ENCODE assay signal across 16 cellular contexts in genomic region chr10:4195214-4195613, GRCh38.
DNase-seq lines count a peak whose midpoint lies in the region; ATAC-seq, FAIRE-seq and TF ChIP-seq lines count a peak whose summit lies in the region.
"Had no signal": no experiment of that assay in that cellular context is flagged by ENCODE, and none has a peak within 500 bp of the region (broad histone marks: within the 10 kb centered on the region; RNA-seq: fewer than 3 reads in every experiment).

No MANE protein-coding gene starts in this region.

- no peak overlapping the region for H3K4me2 ChIP-seq in astrocyte (ENCODE audit: low read length)

- no peaks in the 10 kb centered on the region for H3K27me3 ChIP-seq in AG04450 (ENCODE audit: control insufficient read depth, insufficient read depth, low read length)
- no peaks in the 10 kb centered on the region for H3K27me3 ChIP-seq in astrocyte (ENCODE audit: insufficient read depth, low read length)
- H3K27me3 ChIP-seq in kidney epithelial cell (ENCODE audit: control insufficient read depth, insufficient read depth, low read length) = no peaks in the 10 kb centered on the region
- H3K27me3 ChIP-seq: gastroesophageal sphincter, tibial artery had no signal

- POLR2A ChIA-PET in AG04450 (lab: Yijun Ruan, JAX) = interaction anchor here (0.6 kb wide), 1 partner anchor 63 kb away, joined by 7 read pairs; no protein-coding TSS in a partner anchor

- H3K9ac ChIP-seq in astrocyte (ENCODE audit: low read length) = no peak overlapping the region

- H3K36me3 ChIP-seq in astrocyte (ENCODE audit: insufficient read depth, low read length) = no peaks in the 10 kb centered on the region
- no peaks in the 10 kb centered on the region for H3K36me3 ChIP-seq in kidney epithelial cell (ENCODE audit: control insufficient read depth, insufficient read depth, low read length)
- H3K36me3 ChIP-seq: gastroesophageal sphincter, tibial artery had no signal

- no peak for FAIRE-seq in astrocyte (lab: Jason Lieb, UNC)

- ATAC-seq in HG03175 (IDR thresholded peaks at IDR 0.05; ENCODE audit: unreplicated experiment) = no peak
- no peak for ATAC-seq in GM21717 (IDR thresholded peaks at IDR 0.05; ENCODE audit: unreplicated experiment)
- ATAC-seq: gastroesophageal sphincter had no signal

- H3K4me3 ChIP-seq in AG04450 (ENCODE audit: low read depth, low read length) (no peak overlapping the region), astrocyte (ENCODE audit: insufficient read depth, low read depth, low read length) (no peak overlapping the region), kidney epithelial cell (ENCODE audit: low read depth, low read length) (no peak overlapping the region)
- H3K4me3 ChIP-seq: gastroesophageal sphincter, tibial artery had no signal

- no peak overlapping the region for H3K27ac ChIP-seq in AG04450 (ENCODE audit: low read depth, low read length)
- H3K27ac ChIP-seq in astrocyte (ENCODE audit: low read depth, low read length) = no peak overlapping the region

- H3K4me1 ChIP-seq in astrocyte (ENCODE audit: insufficient read depth, low read length) = no peaks in the 10 kb centered on the region

- no peaks in the 10 kb centered on the region for H3K27me3 Mint-ChIP-seq in astrocyte (ENCODE audit: low read depth, unreplicated experiment)

- H3K4me1 Mint-ChIP-seq in astrocyte (ENCODE audit: low read depth, unreplicated experiment) = peaks cover 7% of the 10 kb centered on the region
- H3K4me1 Mint-ChIP-seq: activated naive CD8-positive, alpha-beta T cell treated with anti-CD3 and anti-CD28 coated beads, Interleukin-2, amount 10 ng/mL, durations not matched to agents 7 days and 5 days had no signal

- no peaks in the 10 kb centered on the region for H3K79me2 ChIP-seq in astrocyte (ENCODE audit: insufficient read depth, low read length)

- H3K27ac Mint-ChIP-seq in astrocyte (ENCODE audit: unreplicated experiment) = no peak overlapping the region
- H3K27ac Mint-ChIP-seq: activated naive CD8-positive, alpha-beta T cell treated with anti-CD3 and anti-CD28 coated beads, Interleukin-2, amount 10 ng/mL, durations not matched to agents 7 days and 5 days had no signal

- CTCF ChIA-PET in AG04450 (lab: Charles Lee) = no interaction called here

- H3K9me3 Mint-ChIP-seq in astrocyte (ENCODE audit: unreplicated experiment) = no peaks in the 10 kb centered on the region

- H3K4me3 Mint-ChIP-seq in astrocyte (ENCODE audit: unreplicated experiment) = no peak overlapping the region
- H3K4me3 Mint-ChIP-seq: activated naive CD8-positive, alpha-beta T cell treated with anti-CD3 and anti-CD28 coated beads, Interleukin-2, amount 10 ng/mL, durations not matched to agents 7 days and 5 days had no signal

- no peaks in the 10 kb centered on the region for H4K20me1 ChIP-seq in astrocyte (ENCODE audit: insufficient read depth, low read length)

- DNase-seq in AG04450 (ENCODE audit: low read depth, low spot score) = peak; percentile 20
- DNase-seq in HK-2 (ENCODE audit: unreplicated experiment) = peak; percentile 11
- DNase-seq in astrocyte (ENCODE audit: low read depth) = peak; percentile 49
- DNase-seq in kidney epithelial cell (ENCODE audit: low read depth) = peak; percentile 26
- no peak for DNase-seq in mesenteric fat pad (ENCODE audit: low spot score)
- no peak for DNase-seq in D341Med (ENCODE audit: low spot score)
- DNase-seq: activated naive CD8-positive, alpha-beta T cell treated with anti-CD3 and anti-CD28 coated beads, Interleukin-2, amount 10 ng/mL, durations not matched to agents 7 days and 5 days; activated T-cell treated with anti-CD3 and anti-CD28 coated beads, Interleukin-2, amount 50 U/mL, for 48 hours; midbrain; NCI-H187; NCI-H446 treated with DMSO at 0.1 percent for 48 hours; stimulated activated CD4-positive, alpha-beta T cell treated with anti-CD3 and anti-CD28 coated beads, Interleukin-4, amount 100 ng/mL, for 4 hours; tibial artery had no signal

- no peak overlapping the region for H2AFZ ChIP-seq in astrocyte (ENCODE audit: low read depth, low read length)

- TF ChIP-seq CTCF in AG04450 (IDR thresholded peaks at IDR 0.05; ENCODE audit: low read depth, low read length) = no peak
- TF ChIP-seq CTCF in astrocyte (IDR thresholded peaks at IDR 0.05; ENCODE audit: insufficient read depth, low read depth, low read length) = no peak
- no peak for TF ChIP-seq CTCF in kidney epithelial cell (IDR thresholded peaks at IDR 0.05; ENCODE audit: insufficient read depth, low read length, poor library complexity, severe bottlenecking)

- H3K9me3 ChIP-seq in AG04450 (ENCODE audit: control insufficient read depth, insufficient read depth, low read length) (peaks cover 7% of the 10 kb centered on the region), astrocyte (ENCODE audit: insufficient read depth, low read depth, low read length) (no peaks in the 10 kb centered on the region)
- H3K9me3 ChIP-seq: gastroesophageal sphincter, tibial artery had no signal

- no peaks in the 10 kb centered on the region for H3K36me3 Mint-ChIP-seq in astrocyte (ENCODE audit: low read depth, unreplicated experiment)

Comparison
In these comparisons a context has a peak if more than half of its experiments do, and no peak if none do; other contexts are left out.
1. DNase-seq: peak in AG04450 (single experiment), HK-2 (single experiment), astrocyte (single experiment) and kidney epithelial cell (single experiment); none in mesenteric fat pad (single experiment) and D341Med (single experiment).